Comparison of ENCODE assay signal across 1 cellular context in the genomic region with DNA sequence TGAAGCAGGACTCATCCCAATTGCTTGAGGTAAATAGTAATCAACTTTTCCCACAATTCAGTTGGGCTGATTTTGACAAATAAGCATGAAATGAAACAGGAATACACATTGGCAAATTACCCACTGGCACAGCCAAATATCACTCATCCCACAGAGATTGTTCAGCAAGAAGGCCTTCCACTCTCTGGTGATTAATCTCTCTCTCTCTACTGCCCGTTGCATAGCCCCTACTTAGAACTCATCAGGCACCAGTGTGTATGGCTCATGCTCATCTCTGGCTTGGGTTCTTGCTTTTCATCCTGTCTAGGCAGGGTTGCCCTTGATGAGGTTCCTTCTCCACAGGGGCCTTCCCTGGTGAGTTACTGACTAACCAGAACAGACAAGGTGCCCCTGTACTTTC.
TF ChIP-seq lines count a peak whose summit lies in the region.

No MANE protein-coding gene starts in this region.

TF ChIP-seq in HCT116, 20 proteins besides CTCF, POLR2A, EP300 and RAD21 (continued from another document):
- TF ChIP-seq, protein P1, sequence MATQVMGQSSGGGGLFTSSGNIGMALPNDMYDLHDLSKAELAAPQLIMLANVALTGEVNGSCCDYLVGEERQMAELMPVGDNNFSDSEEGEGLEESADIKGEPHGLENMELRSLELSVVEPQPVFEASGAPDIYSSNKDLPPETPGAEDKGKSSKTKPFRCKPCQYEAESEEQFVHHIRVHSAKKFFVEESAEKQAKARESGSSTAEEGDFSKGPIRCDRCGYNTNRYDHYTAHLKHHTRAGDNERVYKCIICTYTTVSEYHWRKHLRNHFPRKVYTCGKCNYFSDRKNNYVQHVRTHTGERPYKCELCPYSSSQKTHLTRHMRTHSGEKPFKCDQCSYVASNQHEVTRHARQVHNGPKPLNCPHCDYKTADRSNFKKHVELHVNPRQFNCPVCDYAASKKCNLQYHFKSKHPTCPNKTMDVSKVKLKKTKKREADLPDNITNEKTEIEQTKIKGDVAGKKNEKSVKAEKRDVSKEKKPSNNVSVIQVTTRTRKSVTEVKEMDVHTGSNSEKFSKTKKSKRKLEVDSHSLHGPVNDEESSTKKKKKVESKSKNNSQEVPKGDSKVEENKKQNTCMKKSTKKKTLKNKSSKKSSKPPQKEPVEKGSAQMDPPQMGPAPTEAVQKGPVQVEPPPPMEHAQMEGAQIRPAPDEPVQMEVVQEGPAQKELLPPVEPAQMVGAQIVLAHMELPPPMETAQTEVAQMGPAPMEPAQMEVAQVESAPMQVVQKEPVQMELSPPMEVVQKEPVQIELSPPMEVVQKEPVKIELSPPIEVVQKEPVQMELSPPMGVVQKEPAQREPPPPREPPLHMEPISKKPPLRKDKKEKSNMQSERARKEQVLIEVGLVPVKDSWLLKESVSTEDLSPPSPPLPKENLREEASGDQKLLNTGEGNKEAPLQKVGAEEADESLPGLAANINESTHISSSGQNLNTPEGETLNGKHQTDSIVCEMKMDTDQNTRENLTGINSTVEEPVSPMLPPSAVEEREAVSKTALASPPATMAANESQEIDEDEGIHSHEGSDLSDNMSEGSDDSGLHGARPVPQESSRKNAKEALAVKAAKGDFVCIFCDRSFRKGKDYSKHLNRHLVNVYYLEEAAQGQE (IDR thresholded peaks at IDR 0.05; ENCODE audit: low read depth) = no peak
- no peak for TF ChIP-seq EGR1 (IDR thresholded peaks at IDR 0.05; ENCODE audit: low read depth)
- TF ChIP-seq TCF7L2 (IDR thresholded peaks at IDR 0.05; ENCODE audit: borderline replicate concordance, extremely low read depth, insufficient read depth, insufficient read length) = no peak
- no peak for TF ChIP-seq ZNF274 (IDR thresholded peaks at IDR 0.05; ENCODE audit: low read depth, low read length)
